Comparison of ENCODE assay signal across 11 cellular contexts in the genomic region with DNA sequence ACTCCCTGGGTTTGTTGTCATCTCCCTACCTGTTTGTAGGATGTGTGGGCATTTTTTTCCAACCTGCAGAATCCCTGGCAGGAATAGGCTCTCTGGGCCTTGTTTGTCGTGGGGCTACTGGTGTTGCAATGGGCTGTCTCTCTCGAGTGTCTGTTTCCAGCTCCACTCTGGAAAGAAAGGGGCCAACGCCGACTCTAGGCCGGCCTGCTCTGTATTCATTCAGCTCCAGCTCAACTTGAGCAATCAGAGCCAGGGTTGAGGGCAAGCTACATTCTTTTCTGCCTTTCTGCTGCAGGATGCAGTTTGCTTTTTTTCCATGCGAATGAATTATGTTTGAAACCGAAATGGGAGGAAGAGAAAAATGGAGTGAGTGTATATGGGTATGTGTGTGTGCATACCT. TPM values are rescaled to one million over a fixed set of nuclear protein-coding genes. Genes with fewer than 3 reads are reported as not detected.
DNase-seq lines count a peak whose midpoint lies in the region; ATAC-seq and TF ChIP-seq lines count a peak whose summit lies in the region.
"Had no signal": no experiment of that assay in that cellular context is flagged by ENCODE, and none has a peak within 500 bp of the region (broad histone marks: within the 10 kb centered on the region; RNA-seq: fewer than 3 reads in every experiment).

No MANE protein-coding gene starts in this region.

- ATAC-seq in heart left ventricle (peak in 1 of 4 donors; percentile 17), HG02852 (IDR thresholded peaks at IDR 0.05; ENCODE audit: unreplicated experiment) (no peak)
- ATAC-seq in stimulated activated naive CD8-positive, alpha-beta T cell treated with anti-CD3 and anti-CD28 coated beads, Interleukin-15, amount 100 ng/mL, for 72 hours: no peak

- DNase-seq in activated T-helper 2 cell treated with anti-CD3 and anti-CD28 coated beads, Interferon-gamma antibody, Interleukin-2, Interleukin-4, amounts not matched to agents 10 μg/mL and 5 μg/mL and 100 μg/mL, durations not matched to agents 14 hours and 24 hours and 36 hours (ENCODE audit: low spot score): no peak
- DNase-seq in heart left ventricle: peak in 2 of 5 donors; percentile 52
- no peak for DNase-seq in osteocyte (ENCODE audit: extremely low spot score, unreplicated experiment)
- DNase-seq in stimulated activated naive CD8-positive, alpha-beta T cell treated with anti-CD3 and anti-CD28 coated beads, Interleukin-15, amount 100 ng/mL, for 72 hours: no peak
- DNase-seq in SK-N-DZ (ENCODE audit: low spot score): no peak
- DNase-seq in HEK293T (ENCODE audit: extremely low spot score): no peak
- DNase-seq: DMS 273 treated with DMSO at 0.1 percent for 48 hours; NCI-H2171; stimulated activated CD8-positive, alpha-beta memory T cell treated with anti-CD3 and anti-CD28 coated beads, Interleukin-4, amount 100 ng/mL, for 48 hours had no signal

- no peaks in the 10 kb centered on the region for H3K9me3 ChIP-seq in BLaER1 treated with 17β-estradiol and CSF1 and Interleukin-3, amounts not matched to agents 10 nM and 100 nM (replicated peaks in 1 of 11)
- H3K9me3 ChIP-seq in heart left ventricle: no peaks in the 10 kb centered on the region

- peaks cover 10 to 38% (median 15%) of the 10 kb centered on the region in 11 experiments; a peak in 21 of 22 replicates for H3K36me3 ChIP-seq in BLaER1 treated with 17β-estradiol and CSF1 and Interleukin-3, amounts not matched to agents 10 nM and 100 nM
- peaks cover 0 to 38% (median 33%) of the 10 kb centered on the region in 9 donors for H3K36me3 ChIP-seq in heart left ventricle

- WGBS in heart left ventricle, 4 donors: 38 to 51% (median 44%) methylated on average over 7 of the region's 7 CpGs

- H3K4me3 Mint-ChIP-seq in activated T-helper 2 cell treated with anti-CD3 and anti-CD28 coated beads, Interferon-gamma antibody, Interleukin-2, Interleukin-4, amounts not matched to agents 10 μg/mL and 5 μg/mL and 100 μg/mL, durations not matched to agents 14 hours and 24 hours and 36 hours (ENCODE audit: low read depth): peak overlapping the region; percentile 15
- peak overlapping the region; percentile 83 for H3K4me3 Mint-ChIP-seq in osteocyte (ENCODE audit: unreplicated experiment)
- H3K4me3 Mint-ChIP-seq in stimulated activated naive CD8-positive, alpha-beta T cell treated with anti-CD3 and anti-CD28 coated beads, Interleukin-15, amount 100 ng/mL, for 72 hours: no peak overlapping the region

- CTCF ChIA-PET in HEK293T (lab: Yijun Ruan, JAX): interaction anchor here (0.5 to 1.0 kb wide), 2 partner anchors 12 to 552 kb away, joined by 3 to 4 read pairs; no protein-coding TSS in a partner anchor

- no peak overlapping the region for H3K27ac ChIP-seq in BLaER1 treated with 17β-estradiol and CSF1 and Interleukin-3, amounts not matched to agents 10 nM and 100 nM
- peak overlapping the region in 10 of 12 donors; percentile 48 to 92 (median 86) for H3K27ac ChIP-seq in heart left ventricle

- H3K4me1 Mint-ChIP-seq in activated T-helper 2 cell treated with anti-CD3 and anti-CD28 coated beads, Interferon-gamma antibody, Interleukin-2, Interleukin-4, amounts not matched to agents 10 μg/mL and 5 μg/mL and 100 μg/mL, durations not matched to agents 14 hours and 24 hours and 36 hours (ENCODE audit: low read depth): peaks cover 16% of the 10 kb centered on the region
- H3K4me1 Mint-ChIP-seq in osteocyte (ENCODE audit: unreplicated experiment): peaks cover 37% of the 10 kb centered on the region
- peaks cover 36% of the 10 kb centered on the region for H3K4me1 Mint-ChIP-seq in stimulated activated naive CD8-positive, alpha-beta T cell treated with anti-CD3 and anti-CD28 coated beads, Interleukin-15, amount 100 ng/mL, for 72 hours

- peaks cover 3% of the 10 kb centered on the region for H3K9me3 Mint-ChIP-seq in activated T-helper 2 cell treated with anti-CD3 and anti-CD28 coated beads, Interferon-gamma antibody, Interleukin-2, Interleukin-4, amounts not matched to agents 10 μg/mL and 5 μg/mL and 100 μg/mL, durations not matched to agents 14 hours and 24 hours and 36 hours
- H3K9me3 Mint-ChIP-seq in osteocyte (ENCODE audit: unreplicated experiment): no peaks in the 10 kb centered on the region
- no peaks in the 10 kb centered on the region for H3K9me3 Mint-ChIP-seq in stimulated activated naive CD8-positive, alpha-beta T cell treated with anti-CD3 and anti-CD28 coated beads, Interleukin-15, amount 100 ng/mL, for 72 hours

- peaks cover 0 to 17% (median 0%) of the 10 kb centered on the region in 11 experiments; a peak in 5 of 22 replicates for H3K27me3 ChIP-seq in BLaER1 treated with 17β-estradiol and CSF1 and Interleukin-3, amounts not matched to agents 10 nM and 100 nM
- no peaks in the 10 kb centered on the region for H3K27me3 ChIP-seq in heart left ventricle

- POLR2A ChIA-PET in HEK293T (lab: Yijun Ruan, JAX): interaction anchor here (1.0 kb wide), 1 partner anchor 27 kb away, joined by 3 read pairs; no protein-coding TSS in a partner anchor

- H3K9ac ChIP-seq in BLaER1 treated with 17β-estradiol and CSF1 and Interleukin-3, amounts not matched to agents 10 nM and 100 nM: peak overlapping the region in 4 of 11 experiments; percentile 3 to 90 (median 83); a peak in 5 of 22 replicates

- H3K27ac Mint-ChIP-seq in activated T-helper 2 cell treated with anti-CD3 and anti-CD28 coated beads, Interferon-gamma antibody, Interleukin-2, Interleukin-4, amounts not matched to agents 10 μg/mL and 5 μg/mL and 100 μg/mL, durations not matched to agents 14 hours and 24 hours and 36 hours: no peak overlapping the region
- H3K27ac Mint-ChIP-seq in osteocyte (ENCODE audit: unreplicated experiment): no peak overlapping the region
- no peak overlapping the region for H3K27ac Mint-ChIP-seq in stimulated activated naive CD8-positive, alpha-beta T cell treated with anti-CD3 and anti-CD28 coated beads, Interleukin-15, amount 100 ng/mL, for 72 hours

- H4K20me1 ChIP-seq in BLaER1 treated with 17β-estradiol and CSF1 and Interleukin-3, amounts not matched to agents 10 nM and 100 nM: peaks cover 24 to 67% (median 58%) of the 10 kb centered on the region in 11 experiments; a peak in 20 of 22 replicates

- H3K36me3 Mint-ChIP-seq in activated T-helper 2 cell treated with anti-CD3 and anti-CD28 coated beads, Interferon-gamma antibody, Interleukin-2, Interleukin-4, amounts not matched to agents 10 μg/mL and 5 μg/mL and 100 μg/mL, durations not matched to agents 14 hours and 24 hours and 36 hours (ENCODE audit: low read depth): peaks cover 3% of the 10 kb centered on the region
- H3K36me3 Mint-ChIP-seq in osteocyte (ENCODE audit: unreplicated experiment): peaks cover 27% of the 10 kb centered on the region

- H3K4me3 ChIP-seq in BLaER1 treated with 17β-estradiol and CSF1 and Interleukin-3, amounts not matched to agents 10 nM and 100 nM: peak overlapping the region in 5 of 10 experiments; percentile 80 to 84 (median 82); a peak in 8 of 20 replicates
- peak overlapping the region in 9 of 12 donors; percentile 6 to 96 (median 85) for H3K4me3 ChIP-seq in heart left ventricle

- H3K4me2 ChIP-seq in BLaER1 treated with 17β-estradiol and CSF1 and Interleukin-3, amounts not matched to agents 10 nM and 100 nM: peak overlapping the region; percentile 88 to 99 (median 94); a peak in 21 of 22 replicates

- H3K27me3 Mint-ChIP-seq in activated T-helper 2 cell treated with anti-CD3 and anti-CD28 coated beads, Interferon-gamma antibody, Interleukin-2, Interleukin-4, amounts not matched to agents 10 μg/mL and 5 μg/mL and 100 μg/mL, durations not matched to agents 14 hours and 24 hours and 36 hours (ENCODE audit: low read depth): peaks cover 8% of the 10 kb centered on the region
- no peaks in the 10 kb centered on the region for H3K27me3 Mint-ChIP-seq in osteocyte (ENCODE audit: unreplicated experiment)
- peaks cover 46% of the 10 kb centered on the region for H3K27me3 Mint-ChIP-seq in stimulated activated naive CD8-positive, alpha-beta T cell treated with anti-CD3 and anti-CD28 coated beads, Interleukin-15, amount 100 ng/mL, for 72 hours

- TF ChIP-seq POLR2A in heart left ventricle (IDR thresholded peaks at IDR 0.05): no peak

- TF ChIP-seq CTCF in heart left ventricle (IDR thresholded peaks at IDR 0.05) (no peak), osteocyte (IDR thresholded peaks at IDR 0.05) (no peak)

- H3K4me1 ChIP-seq in BLaER1 treated with 17β-estradiol and CSF1 and Interleukin-3, amounts not matched to agents 10 nM and 100 nM: peaks cover 70 to 84% (median 77%) of the 10 kb centered on the region in 10 experiments
- peaks cover 4 to 66% (median 51%) of the 10 kb centered on the region in 12 donors for H3K4me1 ChIP-seq in heart left ventricle

- intact Hi-C loops in activated T-helper 2 cell treated with anti-CD3 and anti-CD28 coated beads, Interferon-gamma antibody, Interleukin-2, Interleukin-4, amounts not matched to agents 10 μg/mL and 5 μg/mL and 100 μg/mL, durations not matched to agents 14 hours and 24 hours and 36 hours (cut with micrococcal nuclease): no loop called here
- intact Hi-C loops in heart left ventricle (cut with DNase I): loop anchor here in 4 of 10 donors (2.0 to 10.0 kb wide), 4 partner anchors 55 to 123 kb away; no protein-coding TSS in a partner anchor

TF ChIP-seq in HEK293T, 16 proteins besides CTCF, POLR2A, EP300 and RAD21 (continues in another document):
- TF ChIP-seq FOXK2 (IDR thresholded peaks at IDR 0.05): no peak
- no peak for TF ChIP-seq ARNT (IDR thresholded peaks at IDR 0.05)
- no peak for TF ChIP-seq FOXM1 (IDR thresholded peaks at IDR 0.05; ENCODE audit: borderline replicate concordance)
- TF ChIP-seq ZNF384 (IDR thresholded peaks at IDR 0.05): no peak
- TF ChIP-seq NFRKB (IDR thresholded peaks at IDR 0.05): no peak
- TF ChIP-seq SUZ12 (IDR thresholded peaks at IDR 0.05): no peak
- no peak for TF ChIP-seq FOXA1 (IDR thresholded peaks at IDR 0.05)
- no peak for TF ChIP-seq LEF1 (IDR thresholded peaks at IDR 0.05; ENCODE audit: borderline replicate concordance)
- no peak for TF ChIP-seq BHLHE40 (IDR thresholded peaks at IDR 0.05; ENCODE audit: borderline replicate concordance)
- TF ChIP-seq L3MBTL2 (conservative IDR thresholded peaks at IDR 0.05): no peak
- TF ChIP-seq SP1 (IDR thresholded peaks at IDR 0.05): no peak

RNA-seq across cellular contexts. Expression of a gene that starts 2.3 kb away (rescaled TPM):
- total RNA-seq in activated T-helper 2 cell treated with anti-CD3 and anti-CD28 coated beads, Interferon-gamma antibody, Interleukin-2, Interleukin-4, amounts not matched to agents 10 μg/mL and 5 μg/mL and 100 μg/mL, durations not matched to agents 14 hours and 24 hours and 36 hours: 1.1 and 1.4 TPM in 2 replicates
- total RNA-seq in heart left ventricle: 10 to 100 TPM; 12.2 to 72.6 (median 28.1) TPM
- 10 to 100 TPM; 14.9 to 46.0 TPM for polyA plus RNA-seq in heart left ventricle
- total RNA-seq in osteocyte: 53.3 and 57.1 TPM in 2 replicates
- 4.4 and 5.8 TPM in 2 replicates for polyA plus RNA-seq in SK-N-DZ (2014; cell fraction: cytosol; rRNA removed)
- polyA plus RNA-seq in SK-N-DZ (2014; cell fraction: nucleus; rRNA removed): 3.3 and 3.5 TPM in 2 replicates

Comparison
In these comparisons a context has a peak if more than half of its experiments do, and no peak if none do; other contexts are left out.
1. H3K27ac ChIP-seq: peak in heart left ventricle (10 of 12); none in BLaER1 treated with 17β-estradiol and CSF1 and Interleukin-3, amounts not matched to agents 10 nM and 100 nM (0 of 11).
2. H3K4me3 Mint-ChIP-seq: peak in activated T-helper 2 cell treated with anti-CD3 and anti-CD28 coated beads, Interferon-gamma antibody, Interleukin-2, Interleukin-4, amounts not matched to agents 10 μg/mL and 5 μg/mL and 100 μg/mL, durations not matched to agents 14 hours and 24 hours and 36 hours (single experiment) and osteocyte (single experiment); none in stimulated activated naive CD8-positive, alpha-beta T cell treated with anti-CD3 and anti-CD28 coated beads, Interleukin-15, amount 100 ng/mL, for 72 hours (0 of 2).